In the genomic region with DNA sequence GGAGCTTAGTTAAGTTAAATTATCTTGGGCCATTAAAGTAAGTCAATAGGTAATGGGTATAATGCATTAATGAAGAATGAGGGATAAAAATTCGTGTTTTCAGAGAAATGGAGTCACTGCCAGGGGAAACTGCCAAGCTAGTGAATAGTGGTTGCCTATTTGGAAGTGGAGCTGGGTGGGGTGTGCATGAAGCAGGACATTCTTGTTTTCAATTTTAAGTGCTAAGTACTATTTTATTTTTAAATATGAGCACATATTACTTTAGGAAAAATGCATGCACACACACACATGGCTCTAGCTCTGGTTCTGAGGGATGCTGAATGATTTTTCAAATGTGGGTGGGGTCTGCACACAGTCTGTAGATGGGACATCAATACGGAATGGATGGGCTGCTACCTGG, we compare ENCODE assay signal across 35 cellular contexts.
"Had no signal": no experiment of that assay in that cellular context is flagged by ENCODE, and none has a peak within 500 bp of the region (broad histone marks: within the 10 kb centered on the region; RNA-seq: fewer than 3 reads in every experiment).

No MANE protein-coding gene starts in this region.

- DNase-seq: activated B cell treated with CpG ODN at 0.5 μM for 24 hours; activated CD4-positive, alpha-beta memory T cell treated with anti-CD3 and anti-CD28 coated beads, Interleukin-2, amount 10 ng/mL, durations not matched to agents 7 days and 5 days; activated CD4-positive, alpha-beta T cell treated with anti-CD3 and anti-CD28 coated beads for 4 hours; activated CD4-positive, alpha-beta T cell treated with anti-CD3 and anti-CD28 coated beads, Interleukin-2, amount 10 ng/mL, durations not matched to agents 24 days and 14 days; activated CD4-positive, alpha-beta T cell treated with anti-CD3 and anti-CD28 coated beads, Interleukin-2, amount 50 U/mL, for 1 hour; activated CD4-positive, alpha-beta T cell treated with anti-CD3 and anti-CD28 coated beads, Interleukin-2, amount 50 U/mL, for 4 hours; activated CD4-positive, CD25-positive, alpha-beta regulatory T cell treated with anti-CD3 and anti-CD28 coated beads, Interleukin-2, amount 50 U/mL, for 72 hours; activated CD8-positive, alpha-beta memory T cell treated with anti-CD3 and anti-CD28 coated beads for 24 hours; activated CD8-positive, alpha-beta memory T cell treated with anti-CD3 and anti-CD28 coated beads, Interleukin-2, amount 10 ng/mL, durations not matched to agents 7 days and 5 days; activated CD8-positive, alpha-beta memory T cell treated with anti-CD3 and anti-CD28 coated beads, Interleukin-2, amount 50 U/mL, for 48 hours; activated CD8-positive, alpha-beta T cell treated with anti-CD3 and anti-CD28 coated beads, Interleukin-2, amount 10 ng/mL, durations not matched to agents 7 days and 5 days; activated effector memory CD4-positive, alpha-beta T cell treated with anti-CD3 and anti-CD28 coated beads, Interleukin-2, amount 50 U/mL, for 16 hours; activated gamma-delta T cell treated with Interleukin-2 at 50 U/mL for 16 hours; activated naive CD4-positive, alpha-beta T cell; activated naive CD4-positive, alpha-beta T cell treated with anti-CD3 and anti-CD28 coated beads for 36 hours; activated naive CD4-positive, alpha-beta T cell treated with anti-CD3 and anti-CD28 coated beads, Interleukin-2, amount 50 U/mL, for 16 hours; activated naive CD8-positive, alpha-beta T cell treated with anti-CD3 and anti-CD28 coated beads for 36 hours; activated T-cell treated with anti-CD3 and anti-CD28 coated beads, Interleukin-2, amount 50 U/mL, for 24 hours; activated T-cell treated with anti-CD3 and anti-CD28 coated beads, Interleukin-2, amount 50 U/mL, for 48 hours; amygdala; anterior cingulate cortex; caudate nucleus; SW 1271; T-helper 1 cell; T-helper 2 cell; T-helper 9 cell had no signal

- H3K36me3 Mint-ChIP-seq: activated CD8-positive, alpha-beta memory T cell treated with anti-CD3 and anti-CD28 coated beads, Interleukin-2, amount 10 ng/mL, durations not matched to agents 7 days and 5 days; activated naive CD4-positive, alpha-beta T cell treated with anti-CD3 and anti-CD28 coated beads, Interleukin-2, amount 50 U/mL, for 72 hours; activated naive CD8-positive, alpha-beta T cell treated with anti-CD3 and anti-CD28 coated beads for 36 hours; brain had no signal

- H3K4me3 Mint-ChIP-seq: activated B cell treated with CpG ODN at 0.5 μM for 24 hours; activated CD4-positive, alpha-beta memory T cell treated with anti-CD3 and anti-CD28 coated beads, Interleukin-2, amount 10 ng/mL, durations not matched to agents 7 days and 5 days; activated CD4-positive, alpha-beta T cell treated with anti-CD3 and anti-CD28 coated beads, Interleukin-2, amount 10 ng/mL, durations not matched to agents 24 days and 14 days; activated CD8-positive, alpha-beta memory T cell treated with anti-CD3 and anti-CD28 coated beads, Interleukin-2, amount 10 ng/mL, durations not matched to agents 7 days and 5 days; activated CD8-positive, alpha-beta T cell treated with anti-CD3 and anti-CD28 coated beads, Interleukin-2, amount 10 ng/mL, durations not matched to agents 7 days and 5 days; activated naive CD4-positive, alpha-beta T cell treated with anti-CD3 and anti-CD28 coated beads for 36 hours; activated naive CD8-positive, alpha-beta T cell treated with anti-CD3 and anti-CD28 coated beads for 36 hours; activated T-cell treated with anti-CD3 and anti-CD28 coated beads, Interleukin-2, amount 50 U/mL, for 24 hours; activated T-helper 17 cell treated with anti-CD3 and anti-CD28 coated beads, Interleukin-2, amount 50 U/mL, for 72 hours; brain; central memory CD8-positive, alpha-beta T cell; T-helper 1 cell treated with Interleukin-12 subunit alpha and Interleukin-12 subunit beta and Interleukin-4 antibody, amounts not matched to agents 30 μg/mL and 1 μg/mL, for 36 hours; T-helper 2 cell treated with Interferon-gamma antibody and Interleukin-4, amounts not matched to agents 5 μg/mL and 100 μg/mL, for 36 hours had no signal

- H3K27ac ChIP-seq: ascending aorta, cardiac muscle cell, VCaP had no signal

- ATAC-seq: activated CD8-positive, alpha-beta memory T cell treated with anti-CD3 and anti-CD28 coated beads, Interleukin-2, amount 10 ng/mL, durations not matched to agents 7 days and 5 days; activated CD8-positive, alpha-beta T cell treated with anti-CD3 and anti-CD28 coated beads, Interleukin-2, amount 10 ng/mL, durations not matched to agents 7 days and 5 days; activated naive CD4-positive, alpha-beta T cell treated with anti-CD3 and anti-CD28 coated beads, Interleukin-2, amount 50 U/mL, for 72 hours; activated T-helper 17 cell treated with anti-CD3 and anti-CD28 coated beads, Interleukin-2, amount 50 U/mL, for 72 hours had no signal

- H3K4me1 Mint-ChIP-seq: activated B cell treated with CpG ODN at 0.5 μM for 24 hours; activated CD4-positive, alpha-beta memory T cell treated with anti-CD3 and anti-CD28 coated beads, Interleukin-2, amount 10 ng/mL, durations not matched to agents 7 days and 5 days; activated CD4-positive, alpha-beta T cell treated with anti-CD3 and anti-CD28 coated beads, Interleukin-2, amount 10 ng/mL, durations not matched to agents 24 days and 14 days; activated naive CD8-positive, alpha-beta T cell treated with anti-CD3 and anti-CD28 coated beads for 36 hours; activated T-helper 17 cell treated with anti-CD3 and anti-CD28 coated beads, Interleukin-2, amount 50 U/mL, for 72 hours; central memory CD8-positive, alpha-beta T cell had no signal

- H3K27me3 Mint-ChIP-seq: activated B cell treated with CpG ODN at 0.5 μM for 24 hours; activated CD4-positive, alpha-beta memory T cell treated with anti-CD3 and anti-CD28 coated beads, Interleukin-2, amount 10 ng/mL, durations not matched to agents 7 days and 5 days; activated CD4-positive, alpha-beta T cell treated with anti-CD3 and anti-CD28 coated beads, Interleukin-2, amount 10 ng/mL, durations not matched to agents 24 days and 14 days; activated CD8-positive, alpha-beta memory T cell treated with anti-CD3 and anti-CD28 coated beads, Interleukin-2, amount 10 ng/mL, durations not matched to agents 7 days and 5 days; activated naive CD8-positive, alpha-beta T cell treated with anti-CD3 and anti-CD28 coated beads for 36 hours; activated T-cell treated with anti-CD3 and anti-CD28 coated beads, Interleukin-2, amount 50 U/mL, for 24 hours; activated T-helper 17 cell treated with anti-CD3 and anti-CD28 coated beads, Interleukin-2, amount 50 U/mL, for 72 hours; central memory CD8-positive, alpha-beta T cell had no signal

- H3K27me3 ChIP-seq: ascending aorta, cardiac muscle cell had no signal

- H3K27ac Mint-ChIP-seq: activated B cell treated with CpG ODN at 0.5 μM for 24 hours; activated CD4-positive, alpha-beta memory T cell treated with anti-CD3 and anti-CD28 coated beads, Interleukin-2, amount 10 ng/mL, durations not matched to agents 7 days and 5 days; activated CD4-positive, alpha-beta T cell treated with anti-CD3 and anti-CD28 coated beads, Interleukin-2, amount 10 ng/mL, durations not matched to agents 24 days and 14 days; activated CD8-positive, alpha-beta memory T cell treated with anti-CD3 and anti-CD28 coated beads, Interleukin-2, amount 10 ng/mL, durations not matched to agents 7 days and 5 days; activated CD8-positive, alpha-beta T cell treated with anti-CD3 and anti-CD28 coated beads, Interleukin-2, amount 10 ng/mL, durations not matched to agents 7 days and 5 days; activated naive CD4-positive, alpha-beta T cell treated with anti-CD3 and anti-CD28 coated beads for 36 hours; activated naive CD4-positive, alpha-beta T cell treated with anti-CD3 and anti-CD28 coated beads, Interleukin-2, amount 50 U/mL, for 72 hours; activated naive CD8-positive, alpha-beta T cell treated with anti-CD3 and anti-CD28 coated beads for 36 hours; activated T-cell treated with anti-CD3 and anti-CD28 coated beads, Interleukin-2, amount 50 U/mL, for 24 hours; activated T-helper 17 cell treated with anti-CD3 and anti-CD28 coated beads, Interleukin-2, amount 50 U/mL, for 72 hours; brain; T-helper 1 cell treated with Interleukin-12 subunit alpha and Interleukin-12 subunit beta and Interleukin-4 antibody, amounts not matched to agents 30 μg/mL and 1 μg/mL, for 36 hours; T-helper 2 cell treated with Interferon-gamma antibody and Interleukin-4, amounts not matched to agents 5 μg/mL and 100 μg/mL, for 36 hours had no signal

- H3K4me3 ChIP-seq: ascending aorta, cardiac muscle cell had no signal

- H3K9me3 Mint-ChIP-seq: activated B cell treated with CpG ODN at 0.5 μM for 24 hours; activated CD4-positive, alpha-beta memory T cell treated with anti-CD3 and anti-CD28 coated beads, Interleukin-2, amount 10 ng/mL, durations not matched to agents 7 days and 5 days; activated naive CD4-positive, alpha-beta T cell treated with anti-CD3 and anti-CD28 coated beads for 36 hours; activated naive CD4-positive, alpha-beta T cell treated with anti-CD3 and anti-CD28 coated beads, Interleukin-2, amount 50 U/mL, for 72 hours; activated naive CD8-positive, alpha-beta T cell treated with anti-CD3 and anti-CD28 coated beads for 36 hours; activated T-cell treated with anti-CD3 and anti-CD28 coated beads, Interleukin-2, amount 50 U/mL, for 24 hours; activated T-helper 17 cell treated with anti-CD3 and anti-CD28 coated beads, Interleukin-2, amount 50 U/mL, for 72 hours; brain; central memory CD8-positive, alpha-beta T cell; T-helper 2 cell treated with Interferon-gamma antibody and Interleukin-4, amounts not matched to agents 5 μg/mL and 100 μg/mL, for 36 hours had no signal

- H3K4me1 ChIP-seq: ascending aorta had no signal

- H3K9me3 ChIP-seq: ascending aorta had no signal

- H3K36me3 ChIP-seq: ascending aorta, cardiac muscle cell had no signal
